14 cellular contexts compared by ENCODE assay signal in genomic region chr5:50593681-50594080, GRCh38.
DNase-seq lines count a peak whose midpoint lies in the region; ATAC-seq, FAIRE-seq and TF ChIP-seq lines count a peak whose summit lies in the region.
"Had no signal": no experiment of that assay in that cellular context is flagged by ENCODE, and none has a peak within 500 bp of the region (broad histone marks: within the 10 kb centered on the region; RNA-seq: fewer than 3 reads in every experiment).

No MANE protein-coding gene starts in this region.

- TF ChIP-seq CTCF in CD4-positive, alpha-beta T cell (IDR thresholded peaks at IDR 0.05), result no peak
- no peak for TF ChIP-seq CTCF in endothelial cell (IDR thresholded peaks at IDR 0.05; ENCODE audit: unreplicated experiment)

- no peak for ATAC-seq in CD4-positive, alpha-beta T cell (ENCODE audit: poor library complexity)
- ATAC-seq in HG02870 (IDR thresholded peaks at IDR 0.05; ENCODE audit: unreplicated experiment), result no peak

- H3K27ac Mint-ChIP-seq in CD4-positive, alpha-beta T cell, result peak overlapping the region; percentile 69
- peak overlapping the region; percentile 87 for H3K27ac Mint-ChIP-seq in T-helper 2 cell treated with Interferon-gamma antibody and Interleukin-4, amounts not matched to agents 5 μg/mL and 100 μg/mL, for 36 hours
- no peak overlapping the region for H3K27ac Mint-ChIP-seq in endothelial cell (ENCODE audit: unreplicated experiment)

- no peaks in the 10 kb centered on the region for H3K36me3 Mint-ChIP-seq in CD4-positive, alpha-beta T cell (ENCODE audit: low read depth)
- peaks cover 31% of the 10 kb centered on the region for H3K36me3 Mint-ChIP-seq in T-helper 2 cell treated with Interferon-gamma antibody and Interleukin-4, amounts not matched to agents 5 μg/mL and 100 μg/mL, for 36 hours (ENCODE audit: low read depth)
- no peaks in the 10 kb centered on the region for H3K36me3 Mint-ChIP-seq in endothelial cell (ENCODE audit: low read depth, unreplicated experiment)

- peak overlapping the region; percentile 5 for H3K4me3 Mint-ChIP-seq in CD4-positive, alpha-beta T cell
- H3K4me3 Mint-ChIP-seq in T-helper 2 cell treated with Interferon-gamma antibody and Interleukin-4, amounts not matched to agents 5 μg/mL and 100 μg/mL, for 36 hours, result peak overlapping the region; percentile 48
- H3K4me3 Mint-ChIP-seq in endothelial cell (ENCODE audit: unreplicated experiment), result no peak overlapping the region

- DNase-seq in CD4-positive, alpha-beta T cell, result peak in 1 of 10 experiments; percentile 6
- no peak for DNase-seq in GM18507 (ENCODE audit: extremely low spot score, insufficient read length, low read depth)
- DNase-seq in T-helper 2 cell treated with Interferon-gamma antibody and Interleukin-4, amounts not matched to agents 5 μg/mL and 100 μg/mL, for 36 hours (ENCODE audit: low spot score), result peak; percentile 12
- DNase-seq in mucosa of gallbladder (ENCODE audit: low spot score), result peak; percentile 23
- no peak for DNase-seq in endothelial cell (ENCODE audit: low spot score)
- no peak for DNase-seq in hypothalamus (lab: John Stamatoyannopoulos, UW)
- DNase-seq: glutamatergic neuron; NCI-H1417; NCI-H524; retina; stimulated activated CD4-positive, alpha-beta T cell treated with anti-CD3 and anti-CD28 coated beads, Interleukin-4, amount 100 ng/mL, for 1 hour had no signal

- H3K27me3 Mint-ChIP-seq in CD4-positive, alpha-beta T cell, result no peaks in the 10 kb centered on the region
- H3K27me3 Mint-ChIP-seq in T-helper 2 cell treated with Interferon-gamma antibody and Interleukin-4, amounts not matched to agents 5 μg/mL and 100 μg/mL, for 36 hours (ENCODE audit: low read depth), result no peaks in the 10 kb centered on the region
- H3K27me3 Mint-ChIP-seq in endothelial cell (ENCODE audit: unreplicated experiment), result no peaks in the 10 kb centered on the region

- intact Hi-C loops in CD4-positive, alpha-beta T cell (cut with DNase I, micrococcal nuclease), result loop anchor here in 1 of 2 experiments (5.0 kb wide), 1 partner anchor 74 kb away; the partner anchor contains the start of gene PARP8

- no peak overlapping the region for H3K27ac ChIP-seq in CD4-positive, alpha-beta T cell (ENCODE audit: low read depth, low read length)
- H3K27ac ChIP-seq: breast epithelium had no signal

- peaks cover 4% of the 10 kb centered on the region for H3K9me3 Mint-ChIP-seq in CD4-positive, alpha-beta T cell
- peaks cover 30% of the 10 kb centered on the region for H3K9me3 Mint-ChIP-seq in T-helper 2 cell treated with Interferon-gamma antibody and Interleukin-4, amounts not matched to agents 5 μg/mL and 100 μg/mL, for 36 hours
- no peaks in the 10 kb centered on the region for H3K9me3 Mint-ChIP-seq in endothelial cell (ENCODE audit: unreplicated experiment)

- POLR2A ChIA-PET in CD4-positive, alpha-beta T cell (lab: Charles Lee), result interaction anchor here (1.3 kb wide), 1 partner anchor 41 kb away, joined by 4 read pairs; no protein-coding TSS in a partner anchor

- no peaks in the 10 kb centered on the region for H3K27me3 ChIP-seq in CD4-positive, alpha-beta T cell (ENCODE audit: control insufficient read depth, insufficient read depth, low read length)
- H3K27me3 ChIP-seq: breast epithelium had no signal

- H3K9me3 ChIP-seq in CD4-positive, alpha-beta T cell (ENCODE audit: control insufficient read depth, low read length), result no peaks in the 10 kb centered on the region
- H3K9me3 ChIP-seq: breast epithelium had no signal

- CTCF ChIA-PET in CD4-positive, alpha-beta T cell (lab: Charles Lee), result no interaction called here

- H3K4me1 Mint-ChIP-seq in CD4-positive, alpha-beta T cell (ENCODE audit: low read depth), result peaks cover 64% of the 10 kb centered on the region
- H3K4me1 Mint-ChIP-seq in T-helper 2 cell treated with Interferon-gamma antibody and Interleukin-4, amounts not matched to agents 5 μg/mL and 100 μg/mL, for 36 hours (ENCODE audit: low read depth), result peaks cover 52% of the 10 kb centered on the region
- H3K4me1 Mint-ChIP-seq in endothelial cell (ENCODE audit: unreplicated experiment), result peaks cover 4% of the 10 kb centered on the region

- FAIRE-seq in GM18507 (lab: Jason Lieb, UNC), result peak; percentile 67
- FAIRE-seq: TTC549 had no signal

Comparison
In these comparisons a context has a peak if more than half of its experiments do, and no peak if none do; other contexts are left out.
1. DNase-seq: peak in T-helper 2 cell treated with Interferon-gamma antibody and Interleukin-4, amounts not matched to agents 5 μg/mL and 100 μg/mL, for 36 hours (single experiment) and mucosa of gallbladder (single experiment); none in GM18507 (single experiment), endothelial cell (single experiment) and hypothalamus (0 of 51).